Comparison of ENCODE assay signal across 21 cellular contexts in genomic region chr10:99582255-99582770, GRCh38. TPM values are rescaled to one million over a fixed set of nuclear protein-coding genes. Genes with fewer than 3 reads are reported as not detected.
A peak's percentile ranks its signal among the peaks of the same experiment; 100 is the strongest.
DNase-seq lines count a peak whose midpoint lies in the region; ATAC-seq and TF ChIP-seq lines count a peak whose summit lies in the region.
"Had no signal": no experiment of that assay in that cellular context is flagged by ENCODE, and none has a peak within 500 bp of the region (broad histone marks: within the 10 kb centered on the region; RNA-seq: fewer than 3 reads in every experiment).

No MANE protein-coding gene starts in this region.

- no peaks in the 10 kb centered on the region for H3F3A ChIP-seq in GM23338 (replicated peaks; ENCODE audit: low read depth)

- 62 to 66% methylated on average over 6 of the region's 6 CpGs for WGBS in body of pancreas, 2 donors

- H3K79me2 ChIP-seq in GM23338 (replicated peaks; ENCODE audit: insufficient read depth): no peaks in the 10 kb centered on the region

- no peaks in the 10 kb centered on the region for H4K20me1 ChIP-seq in GM23338 (replicated peaks; ENCODE audit: insufficient read depth)

- H3K36me3 ChIP-seq in GM23338 (ENCODE audit: insufficient read depth) (no peaks in the 10 kb centered on the region), HEK293 (ENCODE audit: control insufficient read depth in 2 of 2, insufficient read depth in 1 of 2, low read length in 2 of 2) (no peaks in the 10 kb centered on the region), body of pancreas (replicated peaks in 1 of 2; ENCODE audit: insufficient read depth in 1 of 2, low read depth in 2 of 2) (no peaks in the 10 kb centered on the region)
- H3K36me3 ChIP-seq: BE2C had no signal

- intact Hi-C loops in body of pancreas (cut with DNase I): no loop called here

- H3K4me3 ChIP-seq in GM23338 (no peak overlapping the region), HEK293 (ENCODE audit: low read depth, low read length) (no peak overlapping the region), body of pancreas (no peak overlapping the region)
- H3K4me3 ChIP-seq: K562 had no signal

- H3K27ac ChIP-seq in GM23338 (ENCODE audit: low read depth) (no peak overlapping the region), HEK293 (ENCODE audit: extremely low read depth, low read depth, low read length) (no peak overlapping the region), body of pancreas (no peak overlapping the region)

- no peak overlapping the region for H3K4me3 Mint-ChIP-seq in GM23338
- H3K4me3 Mint-ChIP-seq in chondrocyte (ENCODE audit: unreplicated experiment): no peak overlapping the region
- H3K4me3 Mint-ChIP-seq: CD4-positive, CD25-positive, alpha-beta regulatory T cell; CD8-positive, alpha-beta memory T cell had no signal

- peaks cover 2% of the 10 kb centered on the region; the same call in 1 of the 2 replicates for H3K9me2 ChIP-seq in GM23338 (ENCODE audit: insufficient read depth)

- H3K27ac Mint-ChIP-seq in GM23338 (no peak overlapping the region), chondrocyte (ENCODE audit: unreplicated experiment) (no peak overlapping the region)
- H3K27ac Mint-ChIP-seq: CD4-positive, CD25-positive, alpha-beta regulatory T cell; CD8-positive, alpha-beta memory T cell had no signal

- H2AFZ ChIP-seq in GM23338: peak overlapping the region; percentile 23; the same call in 1 of the 2 replicates

- H3K9me3 Mint-ChIP-seq in GM23338 (no peaks in the 10 kb centered on the region), chondrocyte (ENCODE audit: low read depth) (no peaks in the 10 kb centered on the region)
- H3K9me3 Mint-ChIP-seq: CD8-positive, alpha-beta memory T cell had no signal

- H3K4me1 ChIP-seq in GM23338 (ENCODE audit: insufficient read depth) (no peaks in the 10 kb centered on the region; the same call in 1 of the 2 replicates), HEK293 (ENCODE audit: control insufficient read depth, insufficient read depth, low read length) (no peaks in the 10 kb centered on the region), body of pancreas (no peaks in the 10 kb centered on the region)
- H3K4me1 ChIP-seq: BE2C had no signal

- DNase-seq in GM23338 (ENCODE audit: low spot score): no peak
- no peak for DNase-seq in body of pancreas
- DNase-seq in chondrocyte (ENCODE audit: low spot score): no peak
- DNase-seq in globus pallidus (ENCODE audit: low spot score): no peak
- no peak for DNase-seq in occipital lobe (lab: John Stamatoyannopoulos, UW)
- DNase-seq: ACHN; BE2C; C1 segment of cervical spinal cord; CD4-positive, CD25-positive, alpha-beta regulatory T cell; CD8-positive, alpha-beta memory T cell; COR-L47; DMS 273 treated with DMSO at 0.1 percent for 48 hours; DND-41; EL; GOT3; H7; IMR-90 had no signal

- H3K27me3 ChIP-seq in GM23338 (ENCODE audit: insufficient read depth) (no peaks in the 10 kb centered on the region), body of pancreas (no peaks in the 10 kb centered on the region)

- H3K4me2 ChIP-seq in GM23338: no peak overlapping the region

- no peak for TF ChIP-seq CTCF in GM23338 (conservative IDR thresholded peaks at IDR 0.05; ENCODE audit: low read depth in 2 of 2)
- no peak for TF ChIP-seq CTCF in HEK293 (tag by site-specific recombination; IDR thresholded peaks at IDR 0.05)
- TF ChIP-seq CTCF in body of pancreas (IDR thresholded peaks at IDR 0.05): no peak
- TF ChIP-seq CTCF in chondrocyte (IDR thresholded peaks at IDR 0.05): no peak

- CTCF ChIA-PET in HEK293 (lab: Yijun Ruan, JAX): interaction anchor here (0.6 to 2.8 kb wide), 3 partner anchors 21 to 100 kb away, joined by 3 to 9 read pairs (median 8); no protein-coding TSS in a partner anchor

- H3K4me1 Mint-ChIP-seq in GM23338 (peaks cover 5% of the 10 kb centered on the region), chondrocyte (ENCODE audit: low read depth) (no peaks in the 10 kb centered on the region)
- H3K4me1 Mint-ChIP-seq: CD4-positive, CD25-positive, alpha-beta regulatory T cell; CD8-positive, alpha-beta memory T cell had no signal

- POLR2A ChIA-PET in HEK293 (lab: Yijun Ruan, JAX): no interaction called here

- no peak for TF ChIP-seq POLR2A in body of pancreas (IDR thresholded peaks at IDR 0.05)

- ATAC-seq in GM23338 (no peak), body of pancreas (peak; percentile 53), esophagus mucosa (peak; percentile 61)
- ATAC-seq: K562 had no signal

- H3K27me3 Mint-ChIP-seq in GM23338 (ENCODE audit: insufficient read depth, low read depth, poor library complexity) (peaks cover 2% of the 10 kb centered on the region), chondrocyte (ENCODE audit: low read depth) (peaks cover 48% of the 10 kb centered on the region)

- H3K9me3 ChIP-seq in HEK293 (ENCODE audit: control insufficient read depth, insufficient read depth, low read depth, low read length) (no peaks in the 10 kb centered on the region), body of pancreas (no peaks in the 10 kb centered on the region)
- H3K9me3 ChIP-seq: BE2C had no signal

- H3K36me3 Mint-ChIP-seq in GM23338 (ENCODE audit: low read depth) (no peaks in the 10 kb centered on the region), chondrocyte (ENCODE audit: low read depth) (no peaks in the 10 kb centered on the region)
- H3K36me3 Mint-ChIP-seq: CD4-positive, CD25-positive, alpha-beta regulatory T cell; CD8-positive, alpha-beta memory T cell had no signal

TF ChIP-seq in GM23338, 12 proteins besides CTCF, POLR2A, EP300 and RAD21:
- TF ChIP-seq STAT1 (IDR thresholded peaks at IDR 0.05; ENCODE audit: unreplicated experiment): no peak
- no peak for TF ChIP-seq NANOG (IDR thresholded peaks at IDR 0.05; ENCODE audit: borderline replicate concordance)
- no peak for TF ChIP-seq CREB1 (CRISPR knock-in tag; IDR thresholded peaks at IDR 0.05; ENCODE audit: low read depth)
TF ChIP-seq in GM23338: peak in this region for 0.

TF ChIP-seq in HEK293, 187 proteins besides CTCF, POLR2A, EP300 and RAD21:
- TF ChIP-seq ZBTB17 (tag by site-specific recombination; IDR thresholded peaks at IDR 0.05) (peak; percentile 13; the same call in 1 of the 2 replicates), ZNF792 (tag by site-specific recombination; IDR thresholded peaks at IDR 0.05) (no peak)

RNA-seq across cellular contexts. Expression of gene SLC25A28, which starts 37.9 kb away (rescaled TPM):
- 10.1 and 12.4 TPM in 2 replicates for total RNA-seq in GM23338 (2014; rRNA removed; shearing (Covaris generic))
- 15.5 and 16.4 TPM in 2 replicates for polyA plus RNA-seq in GM23338 (2016; fragmentation: Nextera tagmentation; extraction: Ambion mirVana)
- total RNA-seq in body of pancreas: 10 to 100 TPM; 15.3 to 22.1 TPM
- total RNA-seq in esophagus mucosa: 35.8 TPM
- total RNA-seq in chondrocyte: 26.4 to 46.7 TPM (median 31.9 TPM) in 3 replicates
- total RNA-seq in occipital lobe: 18.6 TPM

RNA-seq across cellular contexts. Expression of gene NKX2-3, which starts 49.6 kb away (rescaled TPM):
- total RNA-seq in GM23338 (2014; rRNA removed; shearing (Covaris generic)): not detected in 2 replicates
- not detected in 2 replicates for polyA plus RNA-seq in GM23338 (2016; fragmentation: Nextera tagmentation; extraction: Ambion mirVana)
- total RNA-seq in body of pancreas (1 to 10 TPM in 1 of 2 donors, not detected in 1; 2.9 TPM), esophagus mucosa (0.12 TPM), chondrocyte (not detected in 3 replicates), occipital lobe (not detected)
- total RNA-seq: CD4-positive, CD25-positive, alpha-beta regulatory T cell; CD8-positive, alpha-beta memory T cell; G401; H7; IMR-90; K562 had no signal
- polyA plus RNA-seq: CD4-positive, CD25-positive, alpha-beta regulatory T cell; CD8-positive, alpha-beta memory T cell; IMR-90; K562 had no signal
